In genomic region chr2:129779783-129780182, GRCh38 we compare ENCODE assay signal across 23 cellular contexts.
"Had no signal": no experiment of that assay in that cellular context is flagged by ENCODE, and none has a peak within 500 bp of the region (broad histone marks: within the 10 kb centered on the region; RNA-seq: fewer than 3 reads in every experiment).

No MANE protein-coding gene starts in this region.

- ATAC-seq: activated CD8-positive, alpha-beta T cell treated with anti-CD3 and anti-CD28 coated beads for 36 hours; foreskin keratinocyte; left lung had no signal

- DNase-seq: activated CD4-positive, alpha-beta T cell treated with anti-CD3 and anti-CD28 coated beads, Interleukin-2, amount 10 ng/mL, durations not matched to agents 24 days and 14 days; activated CD4-positive, CD25-positive, alpha-beta regulatory T cell treated with anti-CD3 and anti-CD28 coated beads, Interleukin-2, amount 50 U/mL, for 72 hours; activated CD8-positive, alpha-beta T cell treated with anti-CD3 and anti-CD28 coated beads for 36 hours; activated gamma-delta T cell treated with Interleukin-2 at 50 U/mL for 16 hours; activated naive CD4-positive, alpha-beta T cell treated with anti-CD3 and anti-CD28 coated beads, Interleukin-2, amount 50 U/mL, for 16 hours; activated T-cell treated with anti-CD3 and anti-CD28 coated beads for 4 hours; amniotic stem cell; brain microvascular endothelial cell; caudate nucleus; foreskin keratinocyte; heart right ventricle; left lung; mesendoderm; naive B cell; occipital lobe; stimulated activated CD4-positive, alpha-beta T cell treated with anti-CD3 and anti-CD28 coated beads, Interleukin-15, amount 100 ng/mL, for 24 hours; stimulated activated CD4-positive, alpha-beta T cell treated with anti-CD3 and anti-CD28 coated beads, Interleukin-2, amount 100 ng/mL, for 24 hours; substantia nigra; T-helper 9 cell had no signal

- H3K9me3 Mint-ChIP-seq: activated CD4-positive, alpha-beta T cell treated with anti-CD3 and anti-CD28 coated beads, Interleukin-2, amount 10 ng/mL, durations not matched to agents 24 days and 14 days; activated CD8-positive, alpha-beta T cell treated with anti-CD3 and anti-CD28 coated beads for 36 hours; naive B cell; neural crest cell; stimulated activated naive CD8-positive, alpha-beta T cell treated with anti-CD3 and anti-CD28 coated beads, Interleukin-15, Interleukin-2, amounts not matched to agents 100 ng/mL and 50 ng/mL, for 24 hours; T-helper 1 cell treated with Interleukin-12 subunit alpha and Interleukin-12 subunit beta and Interleukin-4 antibody, amounts not matched to agents 30 μg/mL and 1 μg/mL, for 36 hours; type B pancreatic cell had no signal

- H3K4me1 Mint-ChIP-seq: activated CD4-positive, alpha-beta T cell treated with anti-CD3 and anti-CD28 coated beads, Interleukin-2, amount 10 ng/mL, durations not matched to agents 24 days and 14 days; naive B cell had no signal

- H3K27me3 Mint-ChIP-seq: stimulated activated naive CD8-positive, alpha-beta T cell treated with anti-CD3 and anti-CD28 coated beads, Interleukin-15, Interleukin-2, amounts not matched to agents 100 ng/mL and 50 ng/mL, for 24 hours had no signal

- H3K27ac Mint-ChIP-seq: activated CD4-positive, alpha-beta T cell treated with anti-CD3 and anti-CD28 coated beads, Interleukin-2, amount 10 ng/mL, durations not matched to agents 24 days and 14 days; activated CD8-positive, alpha-beta T cell treated with anti-CD3 and anti-CD28 coated beads for 36 hours; naive B cell; stimulated activated naive CD8-positive, alpha-beta T cell treated with anti-CD3 and anti-CD28 coated beads, Interleukin-15, Interleukin-2, amounts not matched to agents 100 ng/mL and 50 ng/mL, for 24 hours; T-helper 1 cell treated with Interleukin-12 subunit alpha and Interleukin-12 subunit beta and Interleukin-4 antibody, amounts not matched to agents 30 μg/mL and 1 μg/mL, for 36 hours; type B pancreatic cell had no signal

- H3K36me3 Mint-ChIP-seq: naive B cell, type B pancreatic cell had no signal

- H3K4me3 Mint-ChIP-seq: activated CD4-positive, alpha-beta T cell treated with anti-CD3 and anti-CD28 coated beads, Interleukin-2, amount 10 ng/mL, durations not matched to agents 24 days and 14 days; activated CD8-positive, alpha-beta T cell treated with anti-CD3 and anti-CD28 coated beads for 36 hours; naive B cell; neural crest cell; stimulated activated naive CD8-positive, alpha-beta T cell treated with anti-CD3 and anti-CD28 coated beads, Interleukin-15, Interleukin-2, amounts not matched to agents 100 ng/mL and 50 ng/mL, for 24 hours; T-helper 1 cell treated with Interleukin-12 subunit alpha and Interleukin-12 subunit beta and Interleukin-4 antibody, amounts not matched to agents 30 μg/mL and 1 μg/mL, for 36 hours; type B pancreatic cell had no signal
